11 cellular contexts compared by ENCODE assay signal in the genomic region with DNA sequence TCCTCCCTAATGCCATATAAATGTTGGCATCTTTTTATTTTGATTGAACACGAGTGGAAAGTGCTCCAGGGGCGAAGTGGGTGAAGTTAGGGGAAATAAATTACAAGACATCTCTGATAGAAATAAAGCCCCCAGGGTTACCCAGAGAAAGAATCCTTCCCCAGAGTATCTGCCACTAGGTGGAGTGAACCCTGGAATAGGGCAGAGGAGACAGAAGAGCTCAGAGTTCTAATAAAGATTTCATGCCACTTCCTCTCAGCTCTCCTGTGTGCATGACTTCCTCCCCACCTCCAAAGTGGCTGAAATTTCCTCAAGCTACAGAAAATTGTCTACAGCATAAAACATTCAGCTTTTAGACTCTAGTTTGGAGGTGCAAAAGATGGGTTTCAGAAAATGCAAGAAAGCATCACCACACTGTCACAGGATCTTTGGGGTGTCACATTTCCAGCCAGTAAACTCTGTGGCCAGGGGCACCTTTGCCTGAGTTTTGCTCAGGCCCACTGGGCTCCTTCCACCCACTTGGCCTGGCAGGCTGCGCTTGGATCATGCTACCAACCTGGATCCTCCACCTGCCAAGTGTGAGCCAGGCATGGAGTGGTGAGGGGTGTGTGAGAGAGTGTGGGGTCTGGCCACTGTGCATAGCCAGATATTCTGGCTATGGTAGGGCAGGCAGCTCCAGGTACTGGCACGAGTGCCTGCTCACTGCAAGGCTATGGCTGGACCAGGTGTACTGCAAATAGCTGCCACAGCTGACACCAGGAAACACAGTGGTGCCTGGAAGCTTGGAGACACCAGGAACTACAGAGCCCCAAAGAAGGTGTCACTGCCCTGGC.
DNase-seq lines count a peak whose midpoint lies in the region; ATAC-seq, FAIRE-seq and TF ChIP-seq lines count a peak whose summit lies in the region.
"Had no signal": no experiment of that assay in that cellular context is flagged by ENCODE, and none has a peak within 500 bp of the region (broad histone marks: within the 10 kb centered on the region; RNA-seq: fewer than 3 reads in every experiment).

No MANE protein-coding gene starts in this region.

- POLR2A ChIA-PET in CD8-positive, alpha-beta T cell (lab: Charles Lee) = interaction anchor here (0.7 to 2.0 kb wide), 4 partner anchors 9 to 456 kb away, joined by 3 to 7 read pairs (median 4); no protein-coding TSS in a partner anchor
- POLR2A ChIA-PET in H1 (lab: Charles Lee; ENCODE audit: partially characterized antibody) = no interaction called here

- H3K9me2 ChIP-seq in Loucy (replicated peaks; ENCODE audit: low read depth, low read length) = no peaks in the 10 kb centered on the region

- DNase-seq in CD8-positive, alpha-beta T cell = no peak
- no peak for DNase-seq in H1 (ENCODE audit: low read depth in 1 of 2, low spot score in 2 of 2)
- no peak for DNase-seq in nephron progenitor cell
- DNase-seq in stimulated activated CD4-positive, alpha-beta T cell treated with anti-CD3 and anti-CD28 coated beads, Interleukin-2, amount 100 ng/mL, for 48 hours = no peak
- DNase-seq: GF-D8, NCI-H146, Right ventricle myocardium superior had no signal

- no peaks in the 10 kb centered on the region for H3K23me2 ChIP-seq in H1 (ENCODE audit: low read depth, low read length)

- peak overlapping the region; percentile 25 for H3K27ac Mint-ChIP-seq in CD8-positive, alpha-beta T cell
- no peak overlapping the region for H3K27ac Mint-ChIP-seq in nephron progenitor cell

- H2AFZ ChIP-seq in Loucy (ENCODE audit: low read length) = peak overlapping the region; percentile 38
- H2AFZ ChIP-seq in H1 (ENCODE audit: low read length) = peak overlapping the region; percentile 85

- peak; percentile 38 for ATAC-seq in CD8-positive, alpha-beta T cell
- ATAC-seq in HG02981 (IDR thresholded peaks at IDR 0.05; ENCODE audit: unreplicated experiment) (no peak), GM18909 (IDR thresholded peaks at IDR 0.05; ENCODE audit: poor library complexity, unreplicated experiment) (no peak), HG02970 (IDR thresholded peaks at IDR 0.05; ENCODE audit: low FRiP score, unreplicated experiment) (no peak)

- peaks cover 11% of the 10 kb centered on the region for H3K4me1 ChIP-seq in CD8-positive, alpha-beta T cell (ENCODE audit: insufficient read depth, low read length)
- H3K4me1 ChIP-seq in Loucy (ENCODE audit: insufficient read depth, low read length, poor library complexity, severe bottlenecking) (peaks cover 15% of the 10 kb centered on the region), H1 (replicated peaks in 1 of 4; ENCODE audit: control insufficient read depth in 3 of 4, insufficient read depth in 4 of 4, low read length in 3 of 4) (no peaks in the 10 kb centered on the region)

- H3K79me2 ChIP-seq in Loucy (ENCODE audit: insufficient read depth, low read length) = no peaks in the 10 kb centered on the region
- no peaks in the 10 kb centered on the region for H3K79me2 ChIP-seq in H1 (ENCODE audit: control insufficient read depth in 1 of 2, insufficient read depth in 2 of 2, low read length in 2 of 2)

- no peak overlapping the region for H2BK5ac ChIP-seq in H1 (ENCODE audit: low read depth, low read length)

- H3K23ac ChIP-seq in H1 (ENCODE audit: insufficient read length) = no peak overlapping the region

- no peak overlapping the region for H2AK5ac ChIP-seq in H1 (ENCODE audit: low read depth, low read length)

- no peaks in the 10 kb centered on the region for H3F3A ChIP-seq in Loucy (ENCODE audit: low read depth)

- no peaks in the 10 kb centered on the region for H3K9me3 ChIP-seq in CD8-positive, alpha-beta T cell (ENCODE audit: low read length)
- H3K9me3 ChIP-seq in Loucy (ENCODE audit: insufficient read depth, low read depth, low read length) (no peaks in the 10 kb centered on the region; the same call in 1 of the 2 replicates), H1 (ENCODE audit: insufficient read depth in 2 of 2, low read depth in 1 of 2, low read length in 1 of 2) (peaks cover 0 to 4% of the 10 kb centered on the region in 2 experiments; a peak in 1 of 4 replicates)

- H3K56ac ChIP-seq in H1 (replicated peaks; ENCODE audit: insufficient read length, low read depth, low read length) = no peak overlapping the region

- no peak overlapping the region for H3K14ac ChIP-seq in H1 (ENCODE audit: insufficient read length)

- no peaks in the 10 kb centered on the region for H3K36me3 ChIP-seq in CD8-positive, alpha-beta T cell (ENCODE audit: insufficient read depth, low read length)
- H3K36me3 ChIP-seq in Loucy (ENCODE audit: insufficient read depth, low read length) (no peaks in the 10 kb centered on the region), H1 (ENCODE audit: control insufficient read depth in 2 of 4, insufficient read depth in 4 of 4, low read length in 3 of 4) (no peaks in the 10 kb centered on the region)

- H3K18ac ChIP-seq in H1 (ENCODE audit: extremely low read depth, low read length) = no peak overlapping the region

- no peak overlapping the region for H2BK12ac ChIP-seq in H1 (ENCODE audit: low read depth, low read length)

- H3K4me2 ChIP-seq in Loucy (ENCODE audit: low read depth, low read length, poor library complexity, severe bottlenecking) (peak overlapping the region; percentile 55), H1 (ENCODE audit: insufficient read depth in 1 of 2, low read depth in 2 of 2, low read length in 2 of 2) (no peak overlapping the region)

- peak overlapping the region; percentile 35; the same call in 1 of the 2 replicates for H4K8ac ChIP-seq in H1 (ENCODE audit: extremely low read depth, insufficient read depth, low read length)

- intact Hi-C loops in CD8-positive, alpha-beta T cell (cut with DNase I, micrococcal nuclease) = no loop called here

- no peak overlapping the region for H3K4ac ChIP-seq in H1 (replicated peaks; ENCODE audit: insufficient read length, low read depth, low read length)

- WGBS in H1 (ENCODE audit: extremely low coverage in 1 of 2, insufficient coverage in 1 of 2, insufficient read length in 1 of 2, insufficient replicate concordance in 2 of 2, low coverage in 1 of 2, low lambda C conversion rate in 2 of 2, missing lambda C conversion rate in 1 of 2), 2 experiments = 80% methylated on average over 4 of the region's 4 CpGs; no CpG with 5 or more reads in 1 of the 2 experiments

- H2BK120ac ChIP-seq in H1 (replicated peaks; ENCODE audit: low read depth, low read length) = no peak overlapping the region

- TF ChIP-seq POLR2A in H1 (IDR thresholded peaks at IDR 0.05; ENCODE audit: control extremely low read depth in 1 of 2, low read depth in 2 of 2, low read length in 2 of 2) = no peak

- H4K91ac ChIP-seq in H1 (replicated peaks; ENCODE audit: insufficient read length, low read length) = no peak overlapping the region

- H3K9ac ChIP-seq in Loucy (ENCODE audit: low read depth, low read length, poor library complexity, severe bottlenecking) (no peak overlapping the region), H1 (replicated peaks in 1 of 4; ENCODE audit: extremely low read depth in 1 of 4, low read depth in 3 of 4, low read length in 3 of 4) (no peak overlapping the region; a peak in 1 of 7 replicates)

- no peak overlapping the region for H3K27ac ChIP-seq in CD8-positive, alpha-beta T cell (ENCODE audit: low read depth, low read length)
- H3K27ac ChIP-seq in H1 (ENCODE audit: low read depth, low read length) = no peak overlapping the region

- TF ChIP-seq RAD21 in H1 (IDR thresholded peaks at IDR 0.05 in 1 of 2, conservative IDR thresholded peaks at IDR 0.05 in 1 of 2; ENCODE audit: low read depth in 2 of 2, low read length in 2 of 2) = peak; percentile 32 to 55

- H3K27me3 Mint-ChIP-seq in CD8-positive, alpha-beta T cell (ENCODE audit: low read depth) = no peaks in the 10 kb centered on the region
- peaks cover 2% of the 10 kb centered on the region for H3K27me3 Mint-ChIP-seq in nephron progenitor cell (ENCODE audit: low read depth, poor library complexity)

- H3K9me3 Mint-ChIP-seq in CD8-positive, alpha-beta T cell = peaks cover 2% of the 10 kb centered on the region
- no peaks in the 10 kb centered on the region for H3K9me3 Mint-ChIP-seq in nephron progenitor cell

- H3K4me1 Mint-ChIP-seq in CD8-positive, alpha-beta T cell (ENCODE audit: low read depth) = peaks cover 15% of the 10 kb centered on the region
- no peaks in the 10 kb centered on the region for H3K4me1 Mint-ChIP-seq in nephron progenitor cell

- no peak overlapping the region for H3K4me3 Mint-ChIP-seq in CD8-positive, alpha-beta T cell
- H3K4me3 Mint-ChIP-seq in nephron progenitor cell = no peak overlapping the region

- CTCF ChIA-PET in CD8-positive, alpha-beta T cell (lab: Charles Lee) = interaction anchor here (0.6 to 4.5 kb wide), 12 partner anchors 12 to 364 kb away, joined by 3 to 17 read pairs (median 4); no protein-coding TSS in a partner anchor
- CTCF ChIA-PET in H1 (lab: Charles Lee; ENCODE audit: partially characterized antibody) = interaction anchor here (0.6 to 4.5 kb wide), 17 partner anchors 9 to 657 kb away, joined by 3 to 18 read pairs (median 5); no protein-coding TSS in a partner anchor

- H3K79me1 ChIP-seq in H1 (ENCODE audit: low read depth, low read length) = no peaks in the 10 kb centered on the region

- no peak overlapping the region for H2BK15ac ChIP-seq in H1 (ENCODE audit: low read length)

- H3K4me3 ChIP-seq in CD8-positive, alpha-beta T cell (ENCODE audit: low read depth, low read length) = no peak overlapping the region
- no peak overlapping the region for H3K4me3 ChIP-seq in Loucy (ENCODE audit: low read length, poor library complexity, severe bottlenecking)
- no peak overlapping the region for H3K4me3 ChIP-seq in H1 (ENCODE audit: extremely low read depth in 1 of 4, insufficient read depth in 2 of 4, low read depth in 3 of 4, low read length in 4 of 4)

- no peak for TF ChIP-seq EP300 in H1 (IDR thresholded peaks at IDR 0.05; ENCODE audit: borderline replicate concordance in 1 of 2, low read depth in 2 of 2, low read length in 2 of 2)

- no peak for FAIRE-seq in H1 (lab: Jason Lieb, UNC)

- H3K27me3 ChIP-seq in CD8-positive, alpha-beta T cell (ENCODE audit: insufficient read depth, low read length) = no peaks in the 10 kb centered on the region
- no peaks in the 10 kb centered on the region for H3K27me3 ChIP-seq in Loucy (ENCODE audit: insufficient read depth, low read length, poor library complexity, severe bottlenecking)
- H3K27me3 ChIP-seq in H1 (replicated peaks in 1 of 4; ENCODE audit: control insufficient read depth in 3 of 4, extremely low read depth in 1 of 4, insufficient read depth in 3 of 4, low read length in 3 of 4) = no peaks in the 10 kb centered on the region

- H4K20me1 ChIP-seq in Loucy (ENCODE audit: insufficient read depth, low read length, poor library complexity, severe bottlenecking) = no peaks in the 10 kb centered on the region
- no peaks in the 10 kb centered on the region for H4K20me1 ChIP-seq in H1 (replicated peaks in 1 of 2; ENCODE audit: control insufficient read depth in 1 of 2, insufficient read depth in 2 of 2, low read length in 2 of 2)

- H2BK20ac ChIP-seq in H1 (ENCODE audit: low read length) = no peak overlapping the region

- H3K36me3 Mint-ChIP-seq in CD8-positive, alpha-beta T cell = no peaks in the 10 kb centered on the region
- H3K36me3 Mint-ChIP-seq in nephron progenitor cell (ENCODE audit: low read depth) = no peaks in the 10 kb centered on the region

- TF ChIP-seq CTCF in CD8-positive, alpha-beta T cell (IDR thresholded peaks at IDR 0.05) = peak; percentile 26
- TF ChIP-seq CTCF in Loucy (conservative IDR thresholded peaks at IDR 0.05; ENCODE audit: low read length) (peak; percentile 78), H1 (IDR thresholded peaks at IDR 0.05; ENCODE audit: control extremely low read depth in 1 of 3, insufficient read depth in 1 of 3, low read depth in 1 of 3, low read length in 3 of 3) (peak in 2 of 3 experiments; percentile 48 to 52; a peak in 3 of 4 replicates), nephron progenitor cell (IDR thresholded peaks at IDR 0.05) (peak; percentile 34)

- no peak overlapping the region for H4K5ac ChIP-seq in H1 (ENCODE audit: insufficient read length, low read depth, low read length)

Comparison
In these comparisons a context has a peak if more than half of its experiments do, and no peak if none do; other contexts are left out.
1. CTCF ChIP-seq: peak in every context shown above with its lines; median percentile 78 in Loucy; 50 in H1; 34 in nephron progenitor cell; 26 in CD8-positive, alpha-beta T cell.